ENCODE assay signal across 18 cellular contexts in the genomic region with DNA sequence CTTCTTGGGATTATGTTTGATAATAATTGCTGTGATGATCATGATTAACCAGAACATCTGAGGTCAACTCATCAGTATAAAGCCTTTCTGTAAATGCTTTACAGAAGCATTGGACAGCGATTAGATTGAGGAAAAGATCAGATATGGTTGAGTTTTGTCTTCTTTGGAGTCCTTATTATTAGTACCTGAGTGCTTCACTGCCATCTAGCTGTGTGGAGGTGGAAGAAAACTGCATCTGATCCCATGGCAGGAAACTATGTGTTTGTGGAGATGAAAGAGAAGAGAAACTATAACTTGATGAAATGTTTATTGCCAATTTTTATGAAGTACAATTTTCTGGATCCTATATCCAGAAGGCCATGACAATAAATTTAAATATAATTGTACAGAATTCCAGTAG. TPM values are rescaled to one million over a fixed set of nuclear protein-coding genes. Genes with fewer than 3 reads are reported as not detected.
DNase-seq lines count a peak whose midpoint lies in the region; ATAC-seq and TF ChIP-seq lines count a peak whose summit lies in the region.
"Had no signal": no experiment of that assay in that cellular context is flagged by ENCODE, and none has a peak within 500 bp of the region (broad histone marks: within the 10 kb centered on the region; RNA-seq: fewer than 3 reads in every experiment).

No MANE protein-coding gene starts in this region.

- CTCF ChIA-PET in OCI-LY7 (lab: Charles Lee; ENCODE audit: unreplicated experiment), result no interaction called here

- H3F3A ChIP-seq in GM23338 (replicated peaks; ENCODE audit: low read depth), result no peaks in the 10 kb centered on the region

- H3K36me3 Mint-ChIP-seq in CD14-positive monocyte (no peaks in the 10 kb centered on the region), GM23338 (ENCODE audit: low read depth) (peaks cover 9% of the 10 kb centered on the region; the same call in 2 of the 3 replicates)
- H3K36me3 Mint-ChIP-seq: activated naive CD4-positive, alpha-beta T cell treated with anti-CD3 and anti-CD28 coated beads, Interleukin-2, amount 10 ng/mL, durations not matched to agents 7 days and 5 days; CD4-positive, alpha-beta memory T cell had no signal

- TF ChIP-seq CTCF in CD14-positive monocyte (IDR thresholded peaks at IDR 0.05) (peak; percentile 10), GM23338 (conservative IDR thresholded peaks at IDR 0.05; ENCODE audit: low read depth in 2 of 2) (peak; percentile 48 to 51), OCI-LY7 (conservative IDR thresholded peaks at IDR 0.05; ENCODE audit: low read length) (peak; percentile 67), choroid plexus epithelial cell (conservative IDR thresholded peaks at IDR 0.05; ENCODE audit: low read depth, low read length) (peak; percentile 41), GM20000 (IDR thresholded peaks at IDR 0.05; ENCODE audit: extremely low read depth, missing control alignments) (no peak), coronary artery (IDR thresholded peaks at IDR 0.05) (no peak)

- H3K4me2 ChIP-seq in GM23338 (no peak overlapping the region), OCI-LY7 (ENCODE audit: low read length) (no peak overlapping the region)

- BruUV-seq in OCI-LY7 (replicated peaks; lab: Mats Ljungman, UMichigan), result no TSS peak

- H3K79me2 ChIP-seq in GM23338 (replicated peaks; ENCODE audit: insufficient read depth) (no peaks in the 10 kb centered on the region), OCI-LY7 (ENCODE audit: insufficient read depth, low read depth, low read length) (no peaks in the 10 kb centered on the region)

- no peak overlapping the region for H2AFZ ChIP-seq in GM23338
- H2AFZ ChIP-seq in OCI-LY7 (ENCODE audit: low read length), result no peak overlapping the region

- no peaks in the 10 kb centered on the region for H3K9me3 ChIP-seq in OCI-LY7 (ENCODE audit: low read length)
- H3K9me3 ChIP-seq: esophagus muscularis mucosa, ovary had no signal

- intact Hi-C loops in CD14-positive monocyte (cut with micrococcal nuclease) (loop anchor here (5.0 to 10.0 kb wide), 2 partner anchors 106 to 109 kb away; no protein-coding TSS in a partner anchor), OCI-LY7 (cut with micrococcal nuclease; ENCODE audit: unreplicated experiment) (loop anchor here (5.0 kb wide), 2 partner anchors 109 to 296 kb away; no protein-coding TSS in a partner anchor)

- POLR2A ChIA-PET in OCI-LY7 (lab: Charles Lee), result no interaction called here

- H3K4me3 ChIP-seq in GM23338 (no peak overlapping the region), OCI-LY7 (ENCODE audit: low read depth, low read length, poor library complexity, severe bottlenecking) (no peak overlapping the region), choroid plexus epithelial cell (ENCODE audit: low read depth, low read length) (no peak overlapping the region), coronary artery (no peak overlapping the region)
- H3K4me3 ChIP-seq: esophagus muscularis mucosa, ovary had no signal

- no peaks in the 10 kb centered on the region for H3K9me2 ChIP-seq in GM23338 (ENCODE audit: insufficient read depth)
- no peaks in the 10 kb centered on the region for H3K9me2 ChIP-seq in OCI-LY7 (ENCODE audit: insufficient read depth, low read length)

- ATAC-seq in GM23338 (no peak), GM21576 (IDR thresholded peaks at IDR 0.05; ENCODE audit: unreplicated experiment) (no peak)

- no peaks in the 10 kb centered on the region for H3K36me3 ChIP-seq in GM23338 (ENCODE audit: insufficient read depth)
- no peaks in the 10 kb centered on the region for H3K36me3 ChIP-seq in OCI-LY7 (ENCODE audit: insufficient read depth, low read length)
- H3K36me3 ChIP-seq: ovary had no signal

- H3K4me1 Mint-ChIP-seq in CD14-positive monocyte, result no peaks in the 10 kb centered on the region
- no peaks in the 10 kb centered on the region for H3K4me1 Mint-ChIP-seq in GM23338
- H3K4me1 Mint-ChIP-seq: activated naive CD4-positive, alpha-beta T cell treated with anti-CD3 and anti-CD28 coated beads, Interleukin-2, amount 10 ng/mL, durations not matched to agents 7 days and 5 days had no signal

- no peak for DNase-seq in CD14-positive monocyte (ENCODE audit: low spot score)
- DNase-seq in GM23338 (ENCODE audit: low spot score), result peak; percentile 13
- peak; percentile 1 for DNase-seq in OCI-LY7 (ENCODE audit: low spot score)
- DNase-seq in choroid plexus epithelial cell (ENCODE audit: low read depth), result peak; percentile 16
- DNase-seq in GM20000 (ENCODE audit: low spot score), result no peak
- no peak for DNase-seq in coronary artery (ENCODE audit: low spot score)
- no peak for DNase-seq in activated naive CD4-positive, alpha-beta T cell treated with anti-CD3 and anti-CD28 coated beads, Interleukin-2, amount 50 U/mL, for 16 hours
- DNase-seq: activated naive CD4-positive, alpha-beta T cell treated with anti-CD3 and anti-CD28 coated beads, Interleukin-2, amount 10 ng/mL, durations not matched to agents 7 days and 5 days; cerebellar nuclear complex; NCI-H187 treated with DMSO at 0.1 percent for 48 hours; NCI-H82; ovary; stimulated activated CD4-positive, alpha-beta T cell treated with anti-CD3 and anti-CD28 coated beads, Interleukin-15, amount 100 ng/mL, for 24 hours had no signal

- H3K4me1 ChIP-seq in GM23338 (ENCODE audit: insufficient read depth) (no peaks in the 10 kb centered on the region), OCI-LY7 (ENCODE audit: insufficient read depth, low read length, poor library complexity, severe bottlenecking) (no peaks in the 10 kb centered on the region)
- H3K4me1 ChIP-seq: esophagus muscularis mucosa had no signal

- H4K20me1 ChIP-seq in GM23338 (replicated peaks; ENCODE audit: insufficient read depth) (no peaks in the 10 kb centered on the region), OCI-LY7 (ENCODE audit: insufficient read depth, low read length) (no peaks in the 10 kb centered on the region)

- H3K27me3 ChIP-seq in GM23338 (ENCODE audit: insufficient read depth), result no peaks in the 10 kb centered on the region
- H3K27me3 ChIP-seq: esophagus muscularis mucosa, ovary had no signal

- peaks cover 0 to 8% (median 7%) of the 10 kb centered on the region in 7 donors for H3K9me3 Mint-ChIP-seq in CD14-positive monocyte
- no peaks in the 10 kb centered on the region; the same call in none of the 3 replicates for H3K9me3 Mint-ChIP-seq in GM23338
- H3K9me3 Mint-ChIP-seq: activated naive CD4-positive, alpha-beta T cell treated with anti-CD3 and anti-CD28 coated beads, Interleukin-2, amount 10 ng/mL, durations not matched to agents 7 days and 5 days; T-helper 1 cell treated with Interleukin-12 subunit alpha and Interleukin-12 subunit beta and Interleukin-4 antibody, amounts not matched to agents 30 μg/mL and 1 μg/mL, for 36 hours had no signal

- H3K4me3 Mint-ChIP-seq in CD14-positive monocyte (no peak overlapping the region), GM23338 (no peak overlapping the region)
- H3K4me3 Mint-ChIP-seq: activated naive CD4-positive, alpha-beta T cell treated with anti-CD3 and anti-CD28 coated beads, Interleukin-2, amount 10 ng/mL, durations not matched to agents 7 days and 5 days; CD4-positive, alpha-beta memory T cell; T-helper 1 cell treated with Interleukin-12 subunit alpha and Interleukin-12 subunit beta and Interleukin-4 antibody, amounts not matched to agents 30 μg/mL and 1 μg/mL, for 36 hours had no signal

- H3K27me3 Mint-ChIP-seq in CD14-positive monocyte (ENCODE audit: low read depth in 3 of 3), result peaks cover 0 to 10% (median 2%) of the 10 kb centered on the region in 3 donors
- no peaks in the 10 kb centered on the region for H3K27me3 Mint-ChIP-seq in GM23338 (ENCODE audit: insufficient read depth, low read depth, poor library complexity)
- H3K27me3 Mint-ChIP-seq: activated naive CD4-positive, alpha-beta T cell treated with anti-CD3 and anti-CD28 coated beads, Interleukin-2, amount 10 ng/mL, durations not matched to agents 7 days and 5 days had no signal

- H3K27ac ChIP-seq in GM23338 (ENCODE audit: low read depth) (no peak overlapping the region), OCI-LY7 (ENCODE audit: low read depth, low read length, poor library complexity, severe bottlenecking) (no peak overlapping the region), coronary artery (no peak overlapping the region)
- H3K27ac ChIP-seq: esophagus muscularis mucosa, ovary had no signal

- H3K27ac Mint-ChIP-seq in CD14-positive monocyte (no peak overlapping the region), GM23338 (no peak overlapping the region)
- H3K27ac Mint-ChIP-seq: activated naive CD4-positive, alpha-beta T cell treated with anti-CD3 and anti-CD28 coated beads, Interleukin-2, amount 10 ng/mL, durations not matched to agents 7 days and 5 days; T-helper 1 cell treated with Interleukin-12 subunit alpha and Interleukin-12 subunit beta and Interleukin-4 antibody, amounts not matched to agents 30 μg/mL and 1 μg/mL, for 36 hours had no signal

TF ChIP-seq in GM23338, 12 proteins besides CTCF, POLR2A, EP300 and RAD21 (continues in another document):
- TF ChIP-seq POLR2AphosphoS5 (IDR thresholded peaks at IDR 0.05; ENCODE audit: low read depth), result no peak
- no peak for TF ChIP-seq ZNF331 (CRISPR knock-in tag; IDR thresholded peaks at IDR 0.05; ENCODE audit: low read depth)
- no peak for TF ChIP-seq ZNF114 (CRISPR knock-in tag; IDR thresholded peaks at IDR 0.05)
- TF ChIP-seq JUNB (IDR thresholded peaks at IDR 0.05; ENCODE audit: unreplicated experiment), result no peak

RNA-seq across cellular contexts. Expression of gene FLG2, which starts 11.4 kb away (rescaled TPM):
- polyA plus RNA-seq in CD14-positive monocyte, result not detected
- total RNA-seq in GM23338 (2014; rRNA removed; shearing (Covaris generic)), result not detected in 2 replicates
- not detected in 2 replicates for polyA plus RNA-seq in GM23338 (2016; fragmentation: Nextera tagmentation; extraction: Ambion mirVana)
- total RNA-seq in OCI-LY7 (2014; rRNA removed; shearing (Covaris generic)), result not detected in 2 replicates
- total RNA-seq in OCI-LY7 (2022), result not detected in 2 replicates
- total RNA-seq: CD4-positive, alpha-beta memory T cell; esophagus muscularis mucosa; H1; ovary had no signal
- polyA plus RNA-seq: CD4-positive, alpha-beta memory T cell; H1; ovary had no signal

RNA-seq across cellular contexts. Expression of gene FLG, which starts 23.4 kb away (rescaled TPM):
- not detected for polyA plus RNA-seq in CD14-positive monocyte
- 0.03 TPM in 1 of 2 replicates, not detected in the other for total RNA-seq in GM23338 (2014; rRNA removed; shearing (Covaris generic))
- polyA plus RNA-seq in GM23338 (2016; fragmentation: Nextera tagmentation; extraction: Ambion mirVana), result not detected in 2 replicates
- not detected in 2 replicates for total RNA-seq in OCI-LY7 (2014; rRNA removed; shearing (Covaris generic))
- total RNA-seq in OCI-LY7 (2022), result not detected in 2 replicates
- total RNA-seq: CD4-positive, alpha-beta memory T cell; H1; ovary had no signal
- polyA plus RNA-seq: CD4-positive, alpha-beta memory T cell; H1 had no signal

Comparison
In these comparisons a context has a peak if more than half of its experiments do, and no peak if none do; other contexts are left out.
1. DNase-seq: peak in GM23338 (single experiment), OCI-LY7 (single experiment) and choroid plexus epithelial cell (single experiment); none in CD14-positive monocyte (single experiment), GM20000 (single experiment), coronary artery (single experiment) and activated naive CD4-positive, alpha-beta T cell treated with anti-CD3 and anti-CD28 coated beads, Interleukin-2, amount 50 U/mL, for 16 hours (single experiment).
2. CTCF ChIP-seq: peak in CD14-positive monocyte (single experiment), GM23338 (2 of 2), OCI-LY7 (single experiment) and choroid plexus epithelial cell (single experiment); none in GM20000 (single experiment) and coronary artery (single experiment).